29 cellular contexts compared by ENCODE assay signal in the genomic region with DNA sequence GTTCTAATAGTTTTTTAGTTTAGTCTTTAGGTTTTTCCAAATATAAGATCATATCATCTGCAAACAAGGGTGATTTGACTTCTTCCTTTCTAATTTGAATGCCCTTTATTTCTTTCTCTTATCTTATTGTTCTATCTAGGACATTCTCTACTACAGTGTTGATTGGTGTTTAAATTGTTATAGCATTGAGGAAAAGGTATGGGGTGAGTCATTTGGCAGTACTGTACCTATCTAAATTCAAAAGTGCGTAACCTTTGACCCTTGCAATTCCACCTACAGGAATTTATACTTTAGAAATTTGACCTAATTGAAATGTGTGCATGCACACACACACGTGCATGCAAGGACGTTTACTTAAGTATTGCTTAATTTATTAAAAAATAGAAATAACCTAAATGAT.
"Had no signal": no experiment of that assay in that cellular context is flagged by ENCODE, and none has a peak within 500 bp of the region (broad histone marks: within the 10 kb centered on the region; RNA-seq: fewer than 3 reads in every experiment).

No MANE protein-coding gene starts in this region.

- H3K9me3 ChIP-seq: adrenal gland, body of pancreas had no signal

- DNase-seq: activated B cell treated with CpG ODN at 0.5 μM for 24 hours; activated CD4-positive, alpha-beta memory T cell treated with anti-CD3 and anti-CD28 coated beads, Interleukin-2, amount 10 ng/mL, durations not matched to agents 7 days and 5 days; activated CD4-positive, alpha-beta T cell treated with anti-CD3 and anti-CD28 coated beads for 48 hours; activated CD8-positive, alpha-beta memory T cell treated with anti-CD3 and anti-CD28 coated beads, Interleukin-2, amount 50 U/mL, for 48 hours; activated gamma-delta T cell; activated naive CD4-positive, alpha-beta T cell treated with anti-CD3 and anti-CD28 coated beads, Interleukin-2, amount 50 U/mL, for 16 hours; activated naive CD4-positive, alpha-beta T cell treated with Interleukin-2 at 50 U/mL for 16 hours; activated naive CD8-positive, alpha-beta T cell treated with anti-CD3 and anti-CD28 coated beads for 36 hours; activated naive CD8-positive, alpha-beta T cell treated with anti-CD3 and anti-CD28 coated beads, Interleukin-2, amount 50 U/mL, for 24 hours; activated T-cell treated with anti-CD3 and anti-CD28 coated beads for 4 hours; activated T-cell treated with anti-CD3 and anti-CD28 coated beads, Interleukin-2, amount 50 U/mL, for 24 hours; activated T-cell treated with anti-CD3 and anti-CD28 coated beads, Interleukin-2, amount 50 U/mL, for 72 hours; adrenal gland; amygdala; aorta; body of pancreas; caudate nucleus; effector memory CD4-positive, alpha-beta T cell; endodermal cell; foreskin fibroblast; head of caudate nucleus; T-helper 1 cell; T-helper 17 cell; T1000; WERI-Rb-1 had no signal

- H3K27me3 ChIP-seq: body of pancreas had no signal

- H3K27ac ChIP-seq: adrenal gland, body of pancreas, WERI-Rb-1 had no signal

- ATAC-seq: activated CD4-positive, CD25-positive, alpha-beta regulatory T cell treated with anti-CD3 and anti-CD28 coated beads, Interleukin-2, amount 50 U/mL, for 24 hours; activated naive CD8-positive, alpha-beta T cell treated with anti-CD3 and anti-CD28 coated beads, Interleukin-2, amount 50 U/mL, for 24 hours; activated T-cell treated with anti-CD3 and anti-CD28 coated beads, Interleukin-2, amount 50 U/mL, for 72 hours; body of pancreas; esophagus mucosa; T-helper 17 cell had no signal

- H3K4me1 ChIP-seq: adrenal gland, body of pancreas had no signal

- FAIRE-seq: colon, frontal cortex had no signal

- H3K4me3 ChIP-seq: adrenal gland, body of pancreas had no signal

- H3K36me3 ChIP-seq: adrenal gland, WERI-Rb-1 had no signal
